In the genomic region with DNA sequence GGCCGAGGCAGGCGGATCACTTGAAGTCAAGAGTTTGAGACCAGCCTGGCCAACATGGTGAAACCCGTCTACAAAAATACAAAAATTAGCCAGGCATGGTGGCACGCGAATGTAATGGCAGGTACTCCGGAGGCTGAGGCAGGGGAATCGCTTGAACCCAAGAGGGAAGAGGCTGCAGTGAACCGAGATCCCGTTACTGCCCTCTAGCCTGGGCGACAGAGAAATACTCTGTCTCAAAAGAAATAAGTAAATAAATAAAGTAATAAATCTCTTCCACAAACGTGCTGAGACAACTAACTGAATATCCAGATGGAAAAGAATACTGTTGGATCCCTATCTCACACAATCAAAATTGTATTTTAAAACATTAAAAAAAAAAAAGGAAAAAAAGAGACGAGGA, we compare ENCODE assay signal across 1 cellular context.
TF ChIP-seq lines count a peak whose summit lies in the region.

No MANE protein-coding gene starts in this region.

TF ChIP-seq in GM23338, 12 proteins besides CTCF, POLR2A, EP300 and RAD21 (continued from another document):
- TF ChIP-seq ZNF462 (CRISPR knock-in tag; IDR thresholded peaks at IDR 0.05): no peak
- no peak for TF ChIP-seq EZH2 (IDR thresholded peaks at IDR 0.05; ENCODE audit: low read depth, unreplicated experiment)
